ENCODE assay signal across 23 cellular contexts in genomic region chr18:58694720-58695468, GRCh38. TPM values are rescaled to one million over a fixed set of nuclear protein-coding genes. Genes with fewer than 3 reads are reported as not detected.
DNase-seq lines count a peak whose midpoint lies in the region; ATAC-seq, FAIRE-seq and TF ChIP-seq lines count a peak whose summit lies in the region.
"Had no signal": no experiment of that assay in that cellular context is flagged by ENCODE, and none has a peak within 500 bp of the region (broad histone marks: within the 10 kb centered on the region; RNA-seq: fewer than 3 reads in every experiment).

No MANE protein-coding gene starts in this region.

- ATAC-seq in CD8-positive, alpha-beta T cell, result no peak
- ATAC-seq in T-cell (replicated peaks in 1 of 4), result no peak
- ATAC-seq in HG02852 (IDR thresholded peaks at IDR 0.05; ENCODE audit: unreplicated experiment), result no peak
- ATAC-seq: esophagus mucosa, gastroesophageal sphincter, PC-3 had no signal

- H3K27ac Mint-ChIP-seq in T-helper 1 cell treated with Interleukin-12 subunit alpha and Interleukin-12 subunit beta and Interleukin-4 antibody, amounts not matched to agents 30 μg/mL and 1 μg/mL, for 36 hours, result peak overlapping the region; percentile 39
- H3K27ac Mint-ChIP-seq in CD8-positive, alpha-beta T cell, result peak overlapping the region; percentile 25
- H3K27ac Mint-ChIP-seq in T-cell, result peak overlapping the region; percentile 68 to 78
- H3K27ac Mint-ChIP-seq in HFFc6, result no peak overlapping the region
- H3K27ac Mint-ChIP-seq: memory B cell, neural progenitor cell, progenitor cell of endocrine pancreas had no signal

- no peak overlapping the region for H2AFZ ChIP-seq in H1 (ENCODE audit: low read length)
- H2AFZ ChIP-seq: neural progenitor cell had no signal

- no peak for TF ChIP-seq RAD21 in H1 (IDR thresholded peaks at IDR 0.05 in 1 of 2, conservative IDR thresholded peaks at IDR 0.05 in 1 of 2; ENCODE audit: low read depth in 2 of 2, low read length in 2 of 2)

- H3K56ac ChIP-seq in H1 (replicated peaks; ENCODE audit: insufficient read length, low read depth, low read length), result no peak overlapping the region

- H3K9me3 ChIP-seq in CD8-positive, alpha-beta T cell (ENCODE audit: low read length), result no peaks in the 10 kb centered on the region
- H3K9me3 ChIP-seq in H1 (ENCODE audit: insufficient read depth in 2 of 2, low read depth in 1 of 2, low read length in 1 of 2) (0 out of 4 replicates have a peak, but pooled peaks cover 0 to 2% of the 10 kb centered on the region in 2 experiments), testis (no peaks in the 10 kb centered on the region)
- H3K9me3 ChIP-seq: gastroesophageal sphincter had no signal

- H3K4me3 ChIP-seq in CD8-positive, alpha-beta T cell (ENCODE audit: low read depth, low read length), result no peak overlapping the region
- H3K4me3 ChIP-seq in H1 (ENCODE audit: extremely low read depth in 1 of 4, insufficient read depth in 2 of 4, low read depth in 3 of 4, low read length in 4 of 4) (no peak overlapping the region), testis (no peak overlapping the region)
- H3K4me3 ChIP-seq: gastroesophageal sphincter, neural progenitor cell had no signal

- TF ChIP-seq EP300 in H1 (IDR thresholded peaks at IDR 0.05; ENCODE audit: borderline replicate concordance in 1 of 2, low read depth in 2 of 2, low read length in 2 of 2), result no peak

- FAIRE-seq in H1 (lab: Jason Lieb, UNC), result no peak
- FAIRE-seq: urothelium cell line had no signal

- 82% methylated on average over 8 of the region's 8 CpGs; no CpG with 5 or more reads in 1 of the 2 experiments for WGBS in H1 (ENCODE audit: extremely low coverage in 1 of 2, insufficient coverage in 1 of 2, insufficient read length in 1 of 2, insufficient replicate concordance in 2 of 2, low coverage in 1 of 2, low lambda C conversion rate in 2 of 2, missing lambda C conversion rate in 1 of 2), 2 experiments
- WGBS in testis, 2 donors, result 82 to 87% methylated on average over 8 of the region's 8 CpGs

- H3K9me3 Mint-ChIP-seq in T-helper 1 cell treated with Interleukin-12 subunit alpha and Interleukin-12 subunit beta and Interleukin-4 antibody, amounts not matched to agents 30 μg/mL and 1 μg/mL, for 36 hours, result peaks cover 2% of the 10 kb centered on the region
- H3K9me3 Mint-ChIP-seq in CD8-positive, alpha-beta T cell, result no peaks in the 10 kb centered on the region
- no peaks in the 10 kb centered on the region for H3K9me3 Mint-ChIP-seq in T-cell
- H3K9me3 Mint-ChIP-seq in HFFc6, result no peaks in the 10 kb centered on the region
- H3K9me3 Mint-ChIP-seq: memory B cell had no signal

- TF ChIP-seq POLR2A in H1 (IDR thresholded peaks at IDR 0.05; ENCODE audit: control extremely low read depth in 1 of 2, low read depth in 2 of 2, low read length in 2 of 2) (no peak), testis (IDR thresholded peaks at IDR 0.05) (no peak)

- H4K91ac ChIP-seq in H1 (replicated peaks; ENCODE audit: insufficient read length, low read length), result no peak overlapping the region

- no peaks in the 10 kb centered on the region for H3K27me3 ChIP-seq in CD8-positive, alpha-beta T cell (ENCODE audit: insufficient read depth, low read length)
- no peaks in the 10 kb centered on the region for H3K27me3 ChIP-seq in H1 (replicated peaks in 1 of 4; ENCODE audit: control insufficient read depth in 3 of 4, extremely low read depth in 1 of 4, insufficient read depth in 3 of 4, low read length in 3 of 4)
- H3K27me3 ChIP-seq in testis, result no peaks in the 10 kb centered on the region
- H3K27me3 ChIP-seq: gastroesophageal sphincter, neural progenitor cell had no signal

- TF ChIP-seq CTCF in CD8-positive, alpha-beta T cell (IDR thresholded peaks at IDR 0.05), result no peak
- no peak for TF ChIP-seq CTCF in H1 (IDR thresholded peaks at IDR 0.05; ENCODE audit: control extremely low read depth in 1 of 3, insufficient read depth in 1 of 3, low read depth in 1 of 3, low read length in 3 of 3)
- TF ChIP-seq CTCF in testis (IDR thresholded peaks at IDR 0.05), result no peak
- TF ChIP-seq CTCF in HFFc6 (IDR thresholded peaks at IDR 0.05), result no peak

- peaks cover 35% of the 10 kb centered on the region for H3K36me3 Mint-ChIP-seq in T-helper 1 cell treated with Interleukin-12 subunit alpha and Interleukin-12 subunit beta and Interleukin-4 antibody, amounts not matched to agents 30 μg/mL and 1 μg/mL, for 36 hours (ENCODE audit: low read depth)
- H3K36me3 Mint-ChIP-seq in CD8-positive, alpha-beta T cell, result peaks cover 45% of the 10 kb centered on the region
- H3K36me3 Mint-ChIP-seq in T-cell (peaks cover 47% of the 10 kb centered on the region), HFFc6 (ENCODE audit: low read depth) (peaks cover 37% of the 10 kb centered on the region)

- no peaks in the 10 kb centered on the region for H3K79me2 ChIP-seq in H1 (ENCODE audit: control insufficient read depth in 1 of 2, insufficient read depth in 2 of 2, low read length in 2 of 2)

- H2BK120ac ChIP-seq in H1 (replicated peaks; ENCODE audit: low read depth, low read length), result no peak overlapping the region

- H3K27ac ChIP-seq in CD8-positive, alpha-beta T cell (ENCODE audit: low read depth, low read length), result no peak overlapping the region
- H3K27ac ChIP-seq in H1 (ENCODE audit: low read depth, low read length), result no peak overlapping the region
- no peak overlapping the region for H3K27ac ChIP-seq in testis
- H3K27ac ChIP-seq: 22Rv1, gastroesophageal sphincter, neural progenitor cell had no signal

- no peak overlapping the region for H2BK5ac ChIP-seq in H1 (ENCODE audit: low read depth, low read length)

- H3K23me2 ChIP-seq in H1 (ENCODE audit: low read depth, low read length), result no peaks in the 10 kb centered on the region

- H3K4ac ChIP-seq in H1 (replicated peaks; ENCODE audit: insufficient read length, low read depth, low read length), result no peak overlapping the region

- no peak for DNase-seq in T-helper 1 cell
- no peak for DNase-seq in CD8-positive, alpha-beta T cell
- DNase-seq in T-cell, result no peak
- no peak for DNase-seq in H1 (ENCODE audit: low read depth in 1 of 2, low spot score in 2 of 2)
- no peak for DNase-seq in testis
- no peak for DNase-seq in HFFc6
- DNase-seq: AML-193; Calu3; caudate nucleus; GOT3; NCI-H146; PC-3; SHP77 treated with DMSO at 0.1 percent for 48 hours; stimulated activated CD4-positive, alpha-beta T cell treated with anti-CD3 and anti-CD28 coated beads, Interleukin-2, amount 100 ng/mL, for 48 hours had no signal

- peaks cover 52% of the 10 kb centered on the region for H3K4me1 ChIP-seq in CD8-positive, alpha-beta T cell (ENCODE audit: insufficient read depth, low read length)
- H3K4me1 ChIP-seq in H1 (replicated peaks in 1 of 4; ENCODE audit: control insufficient read depth in 3 of 4, insufficient read depth in 4 of 4, low read length in 3 of 4), result peaks cover 0 to 3% (median 0%) of the 10 kb centered on the region in 4 experiments; a peak in 1 of 7 replicates
- no peaks in the 10 kb centered on the region for H3K4me1 ChIP-seq in testis
- H3K4me1 ChIP-seq: gastroesophageal sphincter had no signal

- H2BK15ac ChIP-seq in H1 (ENCODE audit: low read length), result no peak overlapping the region

- peaks cover 3% of the 10 kb centered on the region; the same call in 1 of the 2 replicates for H3K79me1 ChIP-seq in H1 (ENCODE audit: low read depth, low read length)

- POLR2A ChIA-PET in CD8-positive, alpha-beta T cell (lab: Charles Lee), result no interaction called here
- POLR2A ChIA-PET in T-cell (lab: Charles Lee) (interaction anchor here in 1 of 2 donors (1.4 kb wide), 1 partner anchor 23 kb away, joined by 3 read pairs; the partner anchor contains the start of gene MALT1), H1 (lab: Charles Lee; ENCODE audit: partially characterized antibody) (no interaction called here)

- H3K36me3 ChIP-seq in CD8-positive, alpha-beta T cell (ENCODE audit: insufficient read depth, low read length), result peaks cover 5% of the 10 kb centered on the region
- H3K36me3 ChIP-seq in H1 (ENCODE audit: control insufficient read depth in 2 of 4, insufficient read depth in 4 of 4, low read length in 3 of 4) (peaks cover 0 to 11% (median 3%) of the 10 kb centered on the region in 4 experiments; a peak in 5 of 8 replicates), testis (ENCODE audit: low read depth, missing control alignments) (no peaks in the 10 kb centered on the region)
- H3K36me3 ChIP-seq: neural progenitor cell had no signal

- H4K5ac ChIP-seq in H1 (ENCODE audit: insufficient read length, low read depth, low read length), result no peak overlapping the region

- no peak overlapping the region for H2AK5ac ChIP-seq in H1 (ENCODE audit: low read depth, low read length)

- no peak overlapping the region for H3K4me3 Mint-ChIP-seq in T-helper 1 cell treated with Interleukin-12 subunit alpha and Interleukin-12 subunit beta and Interleukin-4 antibody, amounts not matched to agents 30 μg/mL and 1 μg/mL, for 36 hours
- H3K4me3 Mint-ChIP-seq in CD8-positive, alpha-beta T cell, result no peak overlapping the region
- H3K4me3 Mint-ChIP-seq in T-cell (peak overlapping the region in 1 of 3 donors; percentile 38), HFFc6 (no peak overlapping the region)
- H3K4me3 Mint-ChIP-seq: memory B cell, neural progenitor cell had no signal

- no peak overlapping the region for H2BK20ac ChIP-seq in H1 (ENCODE audit: low read length)

- H3K23ac ChIP-seq in H1 (ENCODE audit: insufficient read length), result no peak overlapping the region

- H2BK12ac ChIP-seq in H1 (ENCODE audit: low read depth, low read length), result no peak overlapping the region

- H3K18ac ChIP-seq in H1 (ENCODE audit: extremely low read depth, low read length), result no peak overlapping the region

- no peak overlapping the region for H3K9ac ChIP-seq in H1 (replicated peaks in 1 of 4; ENCODE audit: extremely low read depth in 1 of 4, low read depth in 3 of 4, low read length in 3 of 4)
- H3K9ac ChIP-seq: neural progenitor cell had no signal

- CTCF ChIA-PET in CD8-positive, alpha-beta T cell (lab: Charles Lee), result interaction anchor here (0.6 kb wide), 1 partner anchor 165 kb away, joined by 3 read pairs; no protein-coding TSS in a partner anchor
- CTCF ChIA-PET in T-cell (lab: Charles Lee) (no interaction called here), H1 (lab: Charles Lee; ENCODE audit: partially characterized antibody) (interaction anchor here (0.9 kb wide), 1 partner anchor 351 kb away, joined by 3 read pairs; no protein-coding TSS in a partner anchor)

- H3K4me2 ChIP-seq in H1 (ENCODE audit: insufficient read depth in 1 of 2, low read depth in 2 of 2, low read length in 2 of 2), result no peak overlapping the region
- H3K4me2 ChIP-seq: neural progenitor cell had no signal

- no peak overlapping the region for H3K14ac ChIP-seq in H1 (ENCODE audit: insufficient read length)

- H4K8ac ChIP-seq in H1 (ENCODE audit: extremely low read depth, insufficient read depth, low read length), result no peak overlapping the region

- H3K27me3 Mint-ChIP-seq in T-helper 1 cell treated with Interleukin-12 subunit alpha and Interleukin-12 subunit beta and Interleukin-4 antibody, amounts not matched to agents 30 μg/mL and 1 μg/mL, for 36 hours (ENCODE audit: low read depth), result no peaks in the 10 kb centered on the region
- H3K27me3 Mint-ChIP-seq in CD8-positive, alpha-beta T cell (ENCODE audit: low read depth), result no peaks in the 10 kb centered on the region
- no peaks in the 10 kb centered on the region for H3K27me3 Mint-ChIP-seq in T-cell
- no peaks in the 10 kb centered on the region for H3K27me3 Mint-ChIP-seq in HFFc6 (ENCODE audit: insufficient read depth)
- H3K27me3 Mint-ChIP-seq: memory B cell, progenitor cell of endocrine pancreas had no signal

- intact Hi-C loops in CD8-positive, alpha-beta T cell (cut with DNase I, micrococcal nuclease), result no loop called here
- intact Hi-C loops in testis (cut with DNase I; ENCODE audit: low total_unique reads), result no loop called here

- H3K4me1 Mint-ChIP-seq in T-helper 1 cell treated with Interleukin-12 subunit alpha and Interleukin-12 subunit beta and Interleukin-4 antibody, amounts not matched to agents 30 μg/mL and 1 μg/mL, for 36 hours (ENCODE audit: low read depth), result peaks cover 59% of the 10 kb centered on the region
- peaks cover 71% of the 10 kb centered on the region for H3K4me1 Mint-ChIP-seq in CD8-positive, alpha-beta T cell (ENCODE audit: low read depth)
- peaks cover 59 to 74% (median 74%) of the 10 kb centered on the region in 3 donors for H3K4me1 Mint-ChIP-seq in T-cell
- H3K4me1 Mint-ChIP-seq in HFFc6 (ENCODE audit: low read depth), result no peaks in the 10 kb centered on the region

- no peaks in the 10 kb centered on the region for H4K20me1 ChIP-seq in H1 (replicated peaks in 1 of 2; ENCODE audit: control insufficient read depth in 1 of 2, insufficient read depth in 2 of 2, low read length in 2 of 2)

RNA-seq across cellular contexts. Expression of gene MALT1, which starts 23.6 kb away (rescaled TPM):
- 10 to 100 TPM; 67.9 to 69.9 TPM for total RNA-seq in CD8-positive, alpha-beta T cell
- total RNA-seq in T-cell, result 10 to 100 TPM; 54.5 to 83.2 (median 69.5) TPM
- 25.9 and 26.1 TPM in 2 replicates for total RNA-seq in H1 (2021; fragmentation: NEBNext Ultra II Directional; extraction: Animal tissue kit (Norgen Biotek cat#: 25700))
- 5.2 and 10.7 TPM in 2 replicates for polyA plus RNA-seq in H1 (2011; rRNA removed)
- polyA plus RNA-seq in H1 (2011; cell fraction: cytosol; rRNA removed), result 8.3 TPM
- 7.2 TPM for polyA plus RNA-seq in H1 (2011; cell fraction: nucleus; rRNA removed)
- 7.3 to 17.1 TPM (median 11.3 TPM) in 4 replicates for polyA plus RNA-seq in H1 (2012, experiment 1 of 2)
- 0.85 TPM for polyA plus RNA-seq in H1 (2012, experiment 2 of 2)
- 7.6 TPM for polyA plus RNA-seq in H1 (2013, experiment 1 of 2)
- polyA plus RNA-seq in H1 (2013, experiment 2 of 2), result 6.7 TPM
- polyA minus RNA-seq in H1 (2011; rRNA and poly(A)+ RNA removed), result 19.9 and 38.4 TPM in 2 replicates
- 12.1 TPM for polyA minus RNA-seq in H1 (2011; cell fraction: cytosol; rRNA and poly(A)+ RNA removed)
- 28.0 TPM for polyA minus RNA-seq in H1 (2011; cell fraction: nucleus; rRNA and poly(A)+ RNA removed)
- total RNA-seq in testis, result 10 to 100 TPM; 30.3 to 36.6 TPM
- 25.4 TPM for polyA plus RNA-seq in testis (ENCODE audit: insufficient read depth, low read depth, low replicate concordance)
- total RNA-seq in HFFc6 (2021; fragmentation: NEBNext Ultra II Directional; extraction: Animal tissue kit (Norgen Biotek cat#: 25700)), result 10 to 100 TPM; 19.9 to 25.6 (median 22.4) TPM

Comparison
In these comparisons a context has a peak if more than half of its experiments do, and no peak if none do; other contexts are left out.
1. CTCF ChIA-PET loops: an anchor here in CD8-positive, alpha-beta T cell (0.6 kb wide) and H1 (0.9 kb wide); none called in T-cell.